ENCODE assay signal across 9 cellular contexts in genomic region chr20:36463212-36464061, GRCh38.
A peak's percentile ranks its signal among the peaks of the same experiment; 100 is the strongest.
DNase-seq lines count a peak whose midpoint lies in the region; ATAC-seq, FAIRE-seq and TF ChIP-seq lines count a peak whose summit lies in the region.
"Had no signal": no experiment of that assay in that cellular context is flagged by ENCODE, and none has a peak within 500 bp of the region (broad histone marks: within the 10 kb centered on the region; RNA-seq: fewer than 3 reads in every experiment).

No MANE protein-coding gene starts in this region.

- peak overlapping the region; percentile 97 for H3K4me3 ChIP-seq in astrocyte (ENCODE audit: insufficient read depth, low read depth, low read length)
- peak overlapping the region; percentile 50 to 69 (median 54) for H3K4me3 ChIP-seq in liver (ENCODE audit: low read depth in 1 of 3, low read length in 3 of 3)
- peak overlapping the region; percentile 15 to 90 (median 56) for H3K4me3 ChIP-seq in thyroid gland (replicated peaks in 1 of 3)

- H3K9me3 ChIP-seq in astrocyte (ENCODE audit: insufficient read depth, low read depth, low read length) (no peaks in the 10 kb centered on the region), liver (ENCODE audit: control insufficient read depth in 4 of 4, low read length in 3 of 4) (no peaks in the 10 kb centered on the region), thyroid gland (no peaks in the 10 kb centered on the region)

- peaks cover 70% of the 10 kb centered on the region for H3K4me1 Mint-ChIP-seq in activated CD8-positive, alpha-beta memory T cell treated with anti-CD3 and anti-CD28 coated beads, Interleukin-2, amount 10 ng/mL, durations not matched to agents 7 days and 5 days
- peaks cover 39% of the 10 kb centered on the region for H3K4me1 Mint-ChIP-seq in astrocyte (ENCODE audit: low read depth, unreplicated experiment)

- H3K36me3 ChIP-seq in astrocyte (ENCODE audit: insufficient read depth, low read length), result peaks cover 3% of the 10 kb centered on the region
- H3K36me3 ChIP-seq in liver (ENCODE audit: control insufficient read depth in 4 of 4, insufficient read depth in 3 of 4, low read depth in 1 of 4, low read length in 3 of 4), result no peaks in the 10 kb centered on the region
- H3K36me3 ChIP-seq in thyroid gland, result no peaks in the 10 kb centered on the region

- H3K27ac Mint-ChIP-seq in activated CD8-positive, alpha-beta memory T cell treated with anti-CD3 and anti-CD28 coated beads, Interleukin-2, amount 10 ng/mL, durations not matched to agents 7 days and 5 days, result no peak overlapping the region
- peak overlapping the region; percentile 94 for H3K27ac Mint-ChIP-seq in astrocyte (ENCODE audit: unreplicated experiment)

- H3K4me3 Mint-ChIP-seq in activated CD8-positive, alpha-beta memory T cell treated with anti-CD3 and anti-CD28 coated beads, Interleukin-2, amount 10 ng/mL, durations not matched to agents 7 days and 5 days, result peak overlapping the region; percentile 83
- peak overlapping the region; percentile 98 for H3K4me3 Mint-ChIP-seq in astrocyte (ENCODE audit: unreplicated experiment)

- H3K9ac ChIP-seq in astrocyte (ENCODE audit: low read length), result peak overlapping the region; percentile 100
- peak overlapping the region; percentile 47 to 63 for H3K9ac ChIP-seq in liver (ENCODE audit: low read depth in 1 of 2, low read length in 2 of 2)

- no peaks in the 10 kb centered on the region for H3K9me3 Mint-ChIP-seq in activated CD8-positive, alpha-beta memory T cell treated with anti-CD3 and anti-CD28 coated beads, Interleukin-2, amount 10 ng/mL, durations not matched to agents 7 days and 5 days (ENCODE audit: low read depth)
- no peaks in the 10 kb centered on the region for H3K9me3 Mint-ChIP-seq in astrocyte (ENCODE audit: unreplicated experiment)

- intact Hi-C loops in thyroid gland (cut with DNase I), result loop anchor here (10.0 kb wide), 1 partner anchor 141 kb away; the partner anchor contains the start of gene RAB5IF

- no peaks in the 10 kb centered on the region for H3K27me3 Mint-ChIP-seq in activated CD8-positive, alpha-beta memory T cell treated with anti-CD3 and anti-CD28 coated beads, Interleukin-2, amount 10 ng/mL, durations not matched to agents 7 days and 5 days
- peaks cover 3% of the 10 kb centered on the region for H3K27me3 Mint-ChIP-seq in astrocyte (ENCODE audit: low read depth, unreplicated experiment)

- no peak for ATAC-seq in activated CD8-positive, alpha-beta memory T cell treated with anti-CD3 and anti-CD28 coated beads, Interleukin-2, amount 10 ng/mL, durations not matched to agents 7 days and 5 days
- no peak for ATAC-seq in GM21515 (IDR thresholded peaks at IDR 0.05; ENCODE audit: unreplicated experiment)
- ATAC-seq: foreskin keratinocyte had no signal

- TF ChIP-seq CTCF in astrocyte (IDR thresholded peaks at IDR 0.05; ENCODE audit: insufficient read depth, low read depth, low read length) (no peak), liver (IDR thresholded peaks at IDR 0.05; ENCODE audit: low read depth, low read length, missing input control) (no peak), thyroid gland (IDR thresholded peaks at IDR 0.05) (no peak)

- peaks cover 68% of the 10 kb centered on the region for H3K79me2 ChIP-seq in astrocyte (ENCODE audit: insufficient read depth, low read length)

- CTCF ChIA-PET in activated CD8-positive, alpha-beta memory T cell treated with anti-CD3 and anti-CD28 coated beads, Interleukin-2, amount 10 ng/mL, durations not matched to agents 7 days and 5 days (lab: Charles Lee), result interaction anchor here (1.6 to 3.0 kb wide), 2 partner anchors 10 to 345 kb away, joined by 3 to 9 read pairs; no protein-coding TSS in a partner anchor

- H3K27ac ChIP-seq in astrocyte (ENCODE audit: low read depth, low read length) (peak overlapping the region; percentile 92), liver (ENCODE audit: low read depth in 1 of 2, low read length in 2 of 2) (peak overlapping the region; percentile 94 to 97), thyroid gland (peak overlapping the region; percentile 97 to 100 (median 98))

- peaks cover 67% of the 10 kb centered on the region for H4K20me1 ChIP-seq in astrocyte (ENCODE audit: insufficient read depth, low read length)

- H3K4me1 ChIP-seq in astrocyte (ENCODE audit: insufficient read depth, low read length) (peaks cover 58% of the 10 kb centered on the region), liver (ENCODE audit: control insufficient read depth in 4 of 4, insufficient read depth in 4 of 4, low read length in 3 of 4) (peaks cover 10 to 54% (median 44%) of the 10 kb centered on the region in 4 donors), thyroid gland (peaks cover 58 to 65% of the 10 kb centered on the region in 2 donors)

- no peak for FAIRE-seq in astrocyte (lab: Jason Lieb, UNC)

- no peak for TF ChIP-seq RAD21 in liver (IDR thresholded peaks at IDR 0.05)

- no peak overlapping the region for H2AFZ ChIP-seq in astrocyte (ENCODE audit: low read depth, low read length)

- TF ChIP-seq POLR2A in thyroid gland (IDR thresholded peaks at IDR 0.05), result no peak

- no peaks in the 10 kb centered on the region for H3K27me3 ChIP-seq in astrocyte (ENCODE audit: insufficient read depth, low read length)
- no peaks in the 10 kb centered on the region for H3K27me3 ChIP-seq in liver (ENCODE audit: control insufficient read depth in 4 of 4, insufficient read depth in 4 of 4, low read length in 3 of 4)
- H3K27me3 ChIP-seq in thyroid gland, result no peaks in the 10 kb centered on the region
- H3K27me3 ChIP-seq: foreskin keratinocyte had no signal

- H3K4me2 ChIP-seq in astrocyte (ENCODE audit: low read length), result peak overlapping the region; percentile 94

- no peak for DNase-seq in activated CD8-positive, alpha-beta memory T cell treated with anti-CD3 and anti-CD28 coated beads, Interleukin-2, amount 10 ng/mL, durations not matched to agents 7 days and 5 days
- no peak for DNase-seq in activated CD8-positive, alpha-beta memory T cell treated with anti-CD3 and anti-CD28 coated beads, Interleukin-2, amount 50 U/mL, for 48 hours
- no peak for DNase-seq in astrocyte (ENCODE audit: low read depth)
- DNase-seq in thyroid gland, result no peak
- no peak for DNase-seq in stimulated activated CD8-positive, alpha-beta memory T cell treated with anti-CD3 and anti-CD28 coated beads, Interleukin-4, amount 100 ng/mL, for 48 hours
- no peak for DNase-seq in activated CD4-positive, alpha-beta T cell treated with anti-CD3 and anti-CD28 coated beads, Interleukin-2, amount 50 U/mL, for 48 hours
- DNase-seq: foreskin keratinocyte had no signal

- no peaks in the 10 kb centered on the region for H3K36me3 Mint-ChIP-seq in activated CD8-positive, alpha-beta memory T cell treated with anti-CD3 and anti-CD28 coated beads, Interleukin-2, amount 10 ng/mL, durations not matched to agents 7 days and 5 days
- peaks cover 9% of the 10 kb centered on the region for H3K36me3 Mint-ChIP-seq in astrocyte (ENCODE audit: low read depth, unreplicated experiment)

- 51% methylated on average over 10 of the region's 10 CpGs for WGBS in liver
- WGBS in thyroid gland, 2 donors, result 55 to 56% methylated on average over 9 to 10 of the region's 10 CpGs

TF ChIP-seq in liver, 16 proteins besides CTCF, POLR2A, EP300 and RAD21:
- peak; percentile 1 for TF ChIP-seq REST (IDR thresholded peaks at IDR 0.05)
- no peak for TF ChIP-seq FOXA2 (IDR thresholded peaks at IDR 0.05)
